In genomic region chr17:60647705-60648104, GRCh38 we compare ENCODE assay signal across 9 cellular contexts.
"Had no signal": no experiment of that assay in that cellular context is flagged by ENCODE, and none has a peak within 500 bp of the region (broad histone marks: within the 10 kb centered on the region; RNA-seq: fewer than 3 reads in every experiment).

No MANE protein-coding gene starts in this region.

- DNase-seq: GM23248, GOT3, H7, HFFc6, IMR-90, KG1 had no signal

- H3K9me3 Mint-ChIP-seq: HFFc6 had no signal

- H3K27ac ChIP-seq: GM23248, HL-60 had no signal

- H3K4me3 Mint-ChIP-seq: HFFc6 had no signal

- H3K27ac Mint-ChIP-seq: HFFc6 had no signal

- ATAC-seq: HCT116, K562 had no signal
